ENCODE assay signal across 1 cellular context in genomic region chr1:241391926-241392710, GRCh38.
TF ChIP-seq lines count a peak whose summit lies in the region.

No MANE protein-coding gene starts in this region.

TF ChIP-seq in GM23338, 12 proteins besides CTCF, POLR2A, EP300 and RAD21 (continued from another document):
- TF ChIP-seq ZNF462 (CRISPR knock-in tag; IDR thresholded peaks at IDR 0.05) (no peak), EZH2 (IDR thresholded peaks at IDR 0.05; ENCODE audit: low read depth, unreplicated experiment) (no peak), STAT1 (IDR thresholded peaks at IDR 0.05; ENCODE audit: unreplicated experiment) (no peak), JUNB (IDR thresholded peaks at IDR 0.05; ENCODE audit: unreplicated experiment) (no peak), ETS1 (IDR thresholded peaks at IDR 0.05) (no peak), EZH2phosphoT487 (IDR thresholded peaks at IDR 0.05; ENCODE audit: unreplicated experiment) (no peak), CREB1 (CRISPR knock-in tag; IDR thresholded peaks at IDR 0.05; ENCODE audit: low read depth) (no peak), ZNF114 (CRISPR knock-in tag; IDR thresholded peaks at IDR 0.05) (no peak)
